In genomic region chr20:50378170-50379000, GRCh38 we compare ENCODE assay signal across 12 cellular contexts.
DNase-seq lines count a peak whose midpoint lies in the region; ATAC-seq and TF ChIP-seq lines count a peak whose summit lies in the region.
"Had no signal": no experiment of that assay in that cellular context is flagged by ENCODE, and none has a peak within 500 bp of the region (broad histone marks: within the 10 kb centered on the region; RNA-seq: fewer than 3 reads in every experiment).

No MANE protein-coding gene starts in this region.

- H3K36me3 ChIP-seq in heart left ventricle (no peaks in the 10 kb centered on the region), parathyroid adenoma (ENCODE audit: control insufficient read depth, insufficient read depth, low read length) (no peaks in the 10 kb centered on the region), uterus (no peaks in the 10 kb centered on the region)

- no peaks in the 10 kb centered on the region for H3K79me2 ChIP-seq in parathyroid adenoma

- DNase-seq in heart left ventricle: no peak
- no peak for DNase-seq in Right ventricle myocardium inferior (ENCODE audit: missing footprints)
- DNase-seq in fibroblast of mammary gland (ENCODE audit: low read depth): peak; percentile 17
- no peak for DNase-seq in uterus
- DNase-seq: activated CD8-positive, alpha-beta memory T cell treated with anti-CD3 and anti-CD28 coated beads, Interleukin-2, amount 50 U/mL, for 4 hours; kidney glomerular epithelial cell; NCI-H524 had no signal

- H3K4me2 ChIP-seq in parathyroid adenoma (ENCODE audit: low read length): no peak overlapping the region

- WGBS in heart left ventricle, 4 donors: 52 to 68% (median 61%) methylated on average over 14 of the region's 14 CpGs

- H3K27ac ChIP-seq in heart left ventricle: peak overlapping the region; percentile 76 to 88 (median 82)
- H3K27ac ChIP-seq in parathyroid adenoma: peak overlapping the region; percentile 61
- peak overlapping the region; percentile 77 to 85 for H3K27ac ChIP-seq in uterus
- H3K27ac ChIP-seq: VCaP had no signal

- no peak overlapping the region for H3K9ac ChIP-seq in parathyroid adenoma

- TF ChIP-seq POLR2A in heart left ventricle (IDR thresholded peaks at IDR 0.05) (no peak), uterus (IDR thresholded peaks at IDR 0.05) (no peak)

- H2AFZ ChIP-seq in parathyroid adenoma: no peak overlapping the region

- H3K27me3 ChIP-seq in heart left ventricle (peaks cover 0 to 3% (median 0%) of the 10 kb centered on the region in 9 donors), parathyroid adenoma (ENCODE audit: control insufficient read depth, insufficient read depth, low read length) (no peaks in the 10 kb centered on the region), uterus (no peaks in the 10 kb centered on the region)

- peak in 1 of 4 donors; percentile 17 for ATAC-seq in heart left ventricle
- ATAC-seq in Right ventricle myocardium inferior: no peak
- ATAC-seq in GM19463 (IDR thresholded peaks at IDR 0.05; ENCODE audit: unreplicated experiment): no peak
- ATAC-seq in HG03520 (IDR thresholded peaks at IDR 0.05; ENCODE audit: unreplicated experiment): no peak
- no peak for ATAC-seq in HG03196 (IDR thresholded peaks at IDR 0.05; ENCODE audit: unreplicated experiment)

- H3K4me1 ChIP-seq in heart left ventricle: peaks cover 9 to 52% (median 22%) of the 10 kb centered on the region in 12 donors
- H3K4me1 ChIP-seq in parathyroid adenoma: peaks cover 3% of the 10 kb centered on the region
- H3K4me1 ChIP-seq in uterus: peaks cover 6 to 10% of the 10 kb centered on the region in 2 donors

- no peaks in the 10 kb centered on the region for H3K9me3 ChIP-seq in heart left ventricle
- H3K9me3 ChIP-seq in parathyroid adenoma (ENCODE audit: control insufficient read depth, low read length): no peaks in the 10 kb centered on the region
- no peaks in the 10 kb centered on the region for H3K9me3 ChIP-seq in uterus

- intact Hi-C loops in heart left ventricle (cut with DNase I): loop anchor here in 5 of 10 donors (2.0 to 10.0 kb wide), 7 partner anchors 64 to 188 kb away; partner anchors contain the start of gene CEBPB (in 2 of the 5)
- intact Hi-C loops in Right ventricle myocardium inferior (cut with DNase I): loop anchor here (2.0 to 5.0 kb wide), 3 partner anchors 32 to 84 kb away; no protein-coding TSS in a partner anchor
- intact Hi-C loops in uterus (cut with DNase I; ENCODE audit: low total_unique reads): no loop called here

- TF ChIP-seq CTCF in heart left ventricle (IDR thresholded peaks at IDR 0.05) (no peak), fibroblast of mammary gland (conservative IDR thresholded peaks at IDR 0.05; ENCODE audit: control insufficient read depth, insufficient read depth, low read depth, low read length) (no peak), parathyroid adenoma (IDR thresholded peaks at IDR 0.05) (no peak), uterus (IDR thresholded peaks at IDR 0.05) (no peak)

- H3K4me3 ChIP-seq in heart left ventricle: peak overlapping the region in 10 of 12 donors; percentile 12 to 45 (median 25)
- no peak overlapping the region for H3K4me3 ChIP-seq in fibroblast of mammary gland (ENCODE audit: control insufficient read depth, low read depth, low read length)
- H3K4me3 ChIP-seq in parathyroid adenoma (ENCODE audit: low read depth, low read length): no peak overlapping the region
- no peak overlapping the region for H3K4me3 ChIP-seq in uterus

Comparison
In these comparisons a context has a peak if more than half of its experiments do, and no peak if none do; other contexts are left out.
1. H3K4me3 ChIP-seq: peak in heart left ventricle (10 of 12); none in fibroblast of mammary gland (single experiment), parathyroid adenoma (single experiment) and uterus (0 of 2).
2. Peak in every context shown above with its lines, with median percentiles within 50 percentile points of each other: H3K27ac ChIP-seq.